ENCODE assay signal across 7 cellular contexts in genomic region chr3:55729546-55729945, GRCh38.
"Had no signal": no experiment of that assay in that cellular context is flagged by ENCODE, and none has a peak within 500 bp of the region (broad histone marks: within the 10 kb centered on the region; RNA-seq: fewer than 3 reads in every experiment).

No MANE protein-coding gene starts in this region.

- H3K36me3 ChIP-seq: HAP-1 had no signal

- H3K27ac ChIP-seq: GM23248 had no signal

- H3K4me1 ChIP-seq: HAP-1 had no signal

- H2AFZ ChIP-seq: GM23248 had no signal

- H3K9me3 ChIP-seq: HAP-1 had no signal

- H3K27ac Mint-ChIP-seq: HFFc6 had no signal

- H3K4me3 Mint-ChIP-seq: HFFc6 had no signal

- H3K9ac ChIP-seq: GM23248 had no signal

- DNase-seq: GM23248, GOT3, H7, HFFc6, IMR-90, KBM-7 had no signal

- H3K9me3 Mint-ChIP-seq: HFFc6 had no signal

- H3K4me3 ChIP-seq: GM23248, HAP-1 had no signal
